In genomic region chr3:111070772-111071256, GRCh38 we compare ENCODE assay signal across 8 cellular contexts. TPM values are rescaled to one million over a fixed set of nuclear protein-coding genes. Genes with fewer than 3 reads are reported as not detected.
A peak's percentile ranks its signal among the peaks of the same experiment; 100 is the strongest.
DNase-seq lines count a peak whose midpoint lies in the region; ATAC-seq and TF ChIP-seq lines count a peak whose summit lies in the region.

No MANE protein-coding gene starts in this region.

- H3K27me3 Mint-ChIP-seq in activated naive CD4-positive, alpha-beta T cell treated with anti-CD3 and anti-CD28 coated beads, Interleukin-2, amount 10 ng/mL, durations not matched to agents 7 days and 5 days = peaks cover 47% of the 10 kb centered on the region

- 0 out of 2 replicates have a peak, but pooled peaks cover 4% of the 10 kb centered on the region for H3F3A ChIP-seq in MM.1S (ENCODE audit: insufficient read depth, low read length)

- H3K4me3 Mint-ChIP-seq in activated naive CD4-positive, alpha-beta T cell treated with anti-CD3 and anti-CD28 coated beads, Interleukin-2, amount 10 ng/mL, durations not matched to agents 7 days and 5 days = peak overlapping the region; percentile 78

- H3K9me3 Mint-ChIP-seq in activated naive CD4-positive, alpha-beta T cell treated with anti-CD3 and anti-CD28 coated beads, Interleukin-2, amount 10 ng/mL, durations not matched to agents 7 days and 5 days = no peaks in the 10 kb centered on the region

- H3K9ac ChIP-seq in MM.1S (ENCODE audit: low read length) = peak overlapping the region; percentile 43; the same call in 1 of the 2 replicates

- H3K4me2 ChIP-seq in MM.1S (ENCODE audit: low read depth, low read length) = peak overlapping the region; percentile 70

- H3K9me3 ChIP-seq in MM.1S (replicated peaks; ENCODE audit: insufficient read depth, low read length) = no peaks in the 10 kb centered on the region

- TF ChIP-seq CTCF in MM.1S (IDR thresholded peaks at IDR 0.05; ENCODE audit: low read length) = no peak

- no peaks in the 10 kb centered on the region for H3K36me3 ChIP-seq in MM.1S (replicated peaks; ENCODE audit: insufficient read depth, low read length)

- no peaks in the 10 kb centered on the region for H3K27me3 ChIP-seq in MM.1S (replicated peaks; ENCODE audit: insufficient read depth, low read length)

- H2AFZ ChIP-seq in MM.1S (ENCODE audit: low read length) = peak overlapping the region; percentile 86

- intact Hi-C loops in cardiac septum (cut with DNase I) = no loop called here

- H3K27ac ChIP-seq in MM.1S (ENCODE audit: low read length) = no peak overlapping the region

- no peaks in the 10 kb centered on the region for H3K4me1 ChIP-seq in MM.1S (ENCODE audit: low read length)

- DNase-seq in MM.1S = no peak
- peak; percentile 31 for DNase-seq in activated naive CD4-positive, alpha-beta T cell treated with anti-CD3 and anti-CD28 coated beads, Interleukin-2, amount 10 ng/mL, durations not matched to agents 7 days and 5 days
- DNase-seq in cardiac septum (ENCODE audit: low spot score) = peak; percentile 80
- DNase-seq in putamen (ENCODE audit: low spot score) = peak; percentile 46
- no peak for DNase-seq in NAMALWA (ENCODE audit: low spot score)

- peak; percentile 11 for ATAC-seq in GM18870 (IDR thresholded peaks at IDR 0.05; ENCODE audit: unreplicated experiment)
- no peak for ATAC-seq in HG03520 (IDR thresholded peaks at IDR 0.05; ENCODE audit: unreplicated experiment)
- ATAC-seq in GM18519 (IDR thresholded peaks at IDR 0.05; ENCODE audit: low FRiP score, unreplicated experiment) = no peak

- peaks cover 37% of the 10 kb centered on the region for H3K79me2 ChIP-seq in MM.1S (ENCODE audit: low read length)

- H3K36me3 Mint-ChIP-seq in activated naive CD4-positive, alpha-beta T cell treated with anti-CD3 and anti-CD28 coated beads, Interleukin-2, amount 10 ng/mL, durations not matched to agents 7 days and 5 days = no peaks in the 10 kb centered on the region

- H3K4me1 Mint-ChIP-seq in activated naive CD4-positive, alpha-beta T cell treated with anti-CD3 and anti-CD28 coated beads, Interleukin-2, amount 10 ng/mL, durations not matched to agents 7 days and 5 days = peaks cover 25% of the 10 kb centered on the region

- H3K27ac Mint-ChIP-seq in activated naive CD4-positive, alpha-beta T cell treated with anti-CD3 and anti-CD28 coated beads, Interleukin-2, amount 10 ng/mL, durations not matched to agents 7 days and 5 days = no peak overlapping the region

- H3K4me3 ChIP-seq in MM.1S (ENCODE audit: low read length) = peak overlapping the region; percentile 87

- CTCF ChIA-PET in activated naive CD4-positive, alpha-beta T cell treated with anti-CD3 and anti-CD28 coated beads, Interleukin-2, amount 10 ng/mL, durations not matched to agents 7 days and 5 days (lab: Charles Lee) = no interaction called here

- H4K20me1 ChIP-seq in MM.1S (ENCODE audit: insufficient read depth, low read length) = no peaks in the 10 kb centered on the region

- H3K9me2 ChIP-seq in MM.1S (replicated peaks; ENCODE audit: insufficient read depth, low read length) = no peaks in the 10 kb centered on the region

RNA-seq across cellular contexts. Expression of gene NECTIN3, which starts 0.8 kb away (rescaled TPM):
- total RNA-seq in cardiac septum = 8.2 TPM

Comparison
In these comparisons a context has a peak if more than half of its experiments do, and no peak if none do; other contexts are left out.
1. DNase-seq: peak in activated naive CD4-positive, alpha-beta T cell treated with anti-CD3 and anti-CD28 coated beads, Interleukin-2, amount 10 ng/mL, durations not matched to agents 7 days and 5 days (single experiment), cardiac septum (single experiment) and putamen (single experiment); none in MM.1S (single experiment) and NAMALWA (single experiment).